In the genomic region with DNA sequence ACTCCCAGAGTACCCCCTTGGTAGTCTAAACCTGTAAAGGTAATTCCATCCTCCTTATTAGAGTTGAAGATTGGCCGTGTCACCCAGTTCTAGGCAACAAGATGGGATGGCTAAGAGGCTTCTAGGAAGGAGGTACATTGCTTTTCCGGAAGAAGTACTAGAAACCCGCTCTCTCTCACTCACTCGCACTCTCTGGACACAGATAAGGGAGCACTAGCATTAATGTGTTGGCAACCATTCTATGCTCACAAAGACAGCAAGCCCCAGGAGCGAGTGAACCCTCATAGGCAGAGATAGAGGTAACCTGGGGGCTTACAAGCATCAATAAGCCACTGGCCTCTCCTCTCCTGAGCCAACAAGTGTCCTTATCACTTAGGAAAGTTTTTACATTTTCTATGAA, we compare ENCODE assay signal across 17 cellular contexts.
A peak's percentile ranks its signal among the peaks of the same experiment; 100 is the strongest.
DNase-seq lines count a peak whose midpoint lies in the region; ATAC-seq, FAIRE-seq and TF ChIP-seq lines count a peak whose summit lies in the region.
"Had no signal": no experiment of that assay in that cellular context is flagged by ENCODE, and none has a peak within 500 bp of the region (broad histone marks: within the 10 kb centered on the region; RNA-seq: fewer than 3 reads in every experiment).

No MANE protein-coding gene starts in this region.

- no peaks in the 10 kb centered on the region for H3K4me1 ChIP-seq in breast epithelium
- H3K4me1 ChIP-seq in lower lobe of right lung, result peaks cover 9% of the 10 kb centered on the region
- H3K4me1 ChIP-seq: parathyroid adenoma had no signal

- TSS peak; percentile 79 for BruUV-seq in MCF 10A (replicated peaks; lab: Mats Ljungman, UMichigan)

- POLR2A ChIA-PET in MCF 10A (lab: Yijun Ruan, JAX), result interaction anchor here (0.9 to 2.5 kb wide), 5 partner anchors 9 to 513 kb away, joined by 3 to 14 read pairs (median 4); no protein-coding TSS in a partner anchor

- intact Hi-C loops in MCF 10A (cut with micrococcal nuclease) (loop anchor here (1.0 to 5.0 kb wide), 2 partner anchors 503 to 700 kb away; no protein-coding TSS in a partner anchor), breast epithelium (cut with DNase I; ENCODE audit: low total_unique reads) (loop anchor here (5.0 kb wide), 2 partner anchors 485 to 520 kb away; no protein-coding TSS in a partner anchor), lower lobe of right lung (cut with DNase I) (no loop called here)
- intact Hi-C loops in activated T-helper 2 cell treated with anti-CD3 and anti-CD28 coated beads, Interferon-gamma antibody, Interleukin-2, Interleukin-4, amounts not matched to agents 10 μg/mL and 5 μg/mL and 100 μg/mL, durations not matched to agents 14 hours and 24 hours and 36 hours (cut with micrococcal nuclease), result loop anchor here (1.0 to 2.0 kb wide), 2 partner anchors 7 to 292 kb away; no protein-coding TSS in a partner anchor

- ATAC-seq in lower lobe of right lung (no peak), HG03039 (IDR thresholded peaks at IDR 0.05; ENCODE audit: unreplicated experiment) (no peak)

- H3K36me3 Mint-ChIP-seq in MCF 10A (ENCODE audit: insufficient read depth, unreplicated experiment), result peaks cover 12% of the 10 kb centered on the region
- peaks cover 30% of the 10 kb centered on the region for H3K36me3 Mint-ChIP-seq in activated T-helper 2 cell treated with anti-CD3 and anti-CD28 coated beads, Interferon-gamma antibody, Interleukin-2, Interleukin-4, amounts not matched to agents 10 μg/mL and 5 μg/mL and 100 μg/mL, durations not matched to agents 14 hours and 24 hours and 36 hours (ENCODE audit: low read depth)

- H3K4me3 Mint-ChIP-seq in MCF 10A (ENCODE audit: unreplicated experiment), result peak overlapping the region; percentile 73
- H3K4me3 Mint-ChIP-seq in activated T-helper 2 cell treated with anti-CD3 and anti-CD28 coated beads, Interferon-gamma antibody, Interleukin-2, Interleukin-4, amounts not matched to agents 10 μg/mL and 5 μg/mL and 100 μg/mL, durations not matched to agents 14 hours and 24 hours and 36 hours (ENCODE audit: low read depth), result no peak overlapping the region

- no peak for TF ChIP-seq POLR2A in breast epithelium (IDR thresholded peaks at IDR 0.05)

- H3K9me3 Mint-ChIP-seq in MCF 10A (ENCODE audit: unreplicated experiment), result peaks cover 22% of the 10 kb centered on the region
- peaks cover 24% of the 10 kb centered on the region for H3K9me3 Mint-ChIP-seq in activated T-helper 2 cell treated with anti-CD3 and anti-CD28 coated beads, Interferon-gamma antibody, Interleukin-2, Interleukin-4, amounts not matched to agents 10 μg/mL and 5 μg/mL and 100 μg/mL, durations not matched to agents 14 hours and 24 hours and 36 hours
- H3K9me3 Mint-ChIP-seq: T-helper 1 cell treated with Interleukin-12 subunit alpha and Interleukin-12 subunit beta and Interleukin-4 antibody, amounts not matched to agents 30 μg/mL and 1 μg/mL, for 36 hours had no signal

- no peaks in the 10 kb centered on the region for H3K27me3 Mint-ChIP-seq in MCF 10A (ENCODE audit: insufficient read depth, unreplicated experiment)
- no peaks in the 10 kb centered on the region for H3K27me3 Mint-ChIP-seq in activated T-helper 2 cell treated with anti-CD3 and anti-CD28 coated beads, Interferon-gamma antibody, Interleukin-2, Interleukin-4, amounts not matched to agents 10 μg/mL and 5 μg/mL and 100 μg/mL, durations not matched to agents 14 hours and 24 hours and 36 hours (ENCODE audit: low read depth)

- FAIRE-seq in D721Med (lab: Jason Lieb, UNC), result no peak
- FAIRE-seq: endometrium had no signal

- H3K4me3 ChIP-seq in breast epithelium, result no peak overlapping the region
- H3K4me3 ChIP-seq in lower lobe of right lung, result no peak overlapping the region
- H3K4me3 ChIP-seq: mucosa of descending colon, stomach had no signal

- DNase-seq in MCF 10A (ENCODE audit: unreplicated experiment) (no peak), breast epithelium (ENCODE audit: low spot score in 2 of 2) (no peak), lower lobe of right lung (no peak), SHP77 (lab: John Stamatoyannopoulos, UW) (no peak), SK-N-DZ (ENCODE audit: low spot score) (no peak), D721Med (ENCODE audit: insufficient read length, low spot score) (no peak)
- DNase-seq in activated T-helper 2 cell treated with anti-CD3 and anti-CD28 coated beads, Interferon-gamma antibody, Interleukin-2, Interleukin-4, amounts not matched to agents 10 μg/mL and 5 μg/mL and 100 μg/mL, durations not matched to agents 14 hours and 24 hours and 36 hours (ENCODE audit: low spot score), result no peak
- DNase-seq: amygdala, foreskin melanocyte, KG1, mucosa of descending colon, NCI-H1048, stomach had no signal

- H3K27me3 ChIP-seq in breast epithelium, result no peaks in the 10 kb centered on the region
- H3K27me3 ChIP-seq in lower lobe of right lung (ENCODE audit: low read depth), result no peaks in the 10 kb centered on the region
- H3K27me3 ChIP-seq: stomach had no signal

- H3K27ac ChIP-seq in breast epithelium (no peak overlapping the region), lower lobe of right lung (peak overlapping the region; percentile 53)
- H3K27ac ChIP-seq: parathyroid adenoma had no signal

- no peaks in the 10 kb centered on the region for H3K9me3 ChIP-seq in breast epithelium
- no peaks in the 10 kb centered on the region for H3K9me3 ChIP-seq in lower lobe of right lung
- H3K9me3 ChIP-seq: mucosa of descending colon, stomach had no signal

- TF ChIP-seq CTCF in MCF 10A (IDR thresholded peaks at IDR 0.05; ENCODE audit: unreplicated experiment) (no peak), breast epithelium (IDR thresholded peaks at IDR 0.05) (no peak), lower lobe of right lung (IDR thresholded peaks at IDR 0.05) (no peak), D721Med (IDR thresholded peaks at IDR 0.05; ENCODE audit: insufficient read depth, missing control alignments) (no peak)

- H3K36me3 ChIP-seq in breast epithelium (no peaks in the 10 kb centered on the region), lower lobe of right lung (no peaks in the 10 kb centered on the region)
- H3K36me3 ChIP-seq: stomach had no signal

- peaks cover 41% of the 10 kb centered on the region for H3K4me1 Mint-ChIP-seq in MCF 10A (ENCODE audit: insufficient read depth, unreplicated experiment)
- peaks cover 79% of the 10 kb centered on the region for H3K4me1 Mint-ChIP-seq in activated T-helper 2 cell treated with anti-CD3 and anti-CD28 coated beads, Interferon-gamma antibody, Interleukin-2, Interleukin-4, amounts not matched to agents 10 μg/mL and 5 μg/mL and 100 μg/mL, durations not matched to agents 14 hours and 24 hours and 36 hours (ENCODE audit: low read depth)

- peak overlapping the region; percentile 100 for H3K27ac Mint-ChIP-seq in MCF 10A (ENCODE audit: low read depth, unreplicated experiment)
- H3K27ac Mint-ChIP-seq in activated T-helper 2 cell treated with anti-CD3 and anti-CD28 coated beads, Interferon-gamma antibody, Interleukin-2, Interleukin-4, amounts not matched to agents 10 μg/mL and 5 μg/mL and 100 μg/mL, durations not matched to agents 14 hours and 24 hours and 36 hours, result peak overlapping the region; percentile 100

- CTCF ChIA-PET in MCF 10A (lab: Yijun Ruan, JAX), result interaction anchor here (0.7 to 0.8 kb wide), 2 partner anchors 477 to 531 kb away, joined by 3 to 4 read pairs; no protein-coding TSS in a partner anchor
